In genomic region chr2:10408649-10409579, GRCh38 we compare ENCODE assay signal across 8 cellular contexts. TPM values are rescaled to one million over a fixed set of nuclear protein-coding genes. Genes with fewer than 3 reads are reported as not detected.
DNase-seq lines count a peak whose midpoint lies in the region; ATAC-seq and TF ChIP-seq lines count a peak whose summit lies in the region.

No MANE protein-coding gene starts in this region.

- peak overlapping the region in 1 of 2 donors; percentile 22 for H3K4me3 ChIP-seq in CD4-positive, alpha-beta memory T cell (ENCODE audit: low read length in 2 of 2)

- CTCF ChIA-PET in CD4-positive, alpha-beta memory T cell (lab: Charles Lee; ENCODE audit: partially characterized antibody), result interaction anchor here (0.6 to 11.4 kb wide), 68 partner anchors 7 to 343 kb away, joined by 3 to 208 read pairs (median 7); partner anchors contain the start of genes HPCAL1, ODC1 and RRM2
- CTCF ChIA-PET in activated CD8-positive, alpha-beta T cell treated with anti-CD3 and anti-CD28 coated beads for 36 hours (lab: Charles Lee), result interaction anchor here (0.6 to 6.6 kb wide), 65 partner anchors 9 to 426 kb away, joined by 3 to 135 read pairs (median 5); partner anchors contain the start of genes HPCAL1 and ODC1

- peaks cover 30 to 44% (median 33%) of the 10 kb centered on the region in 4 donors for H3K4me1 Mint-ChIP-seq in CD4-positive, alpha-beta memory T cell
- H3K4me1 Mint-ChIP-seq in activated CD8-positive, alpha-beta T cell treated with anti-CD3 and anti-CD28 coated beads for 36 hours (ENCODE audit: low read depth), result peaks cover 60% of the 10 kb centered on the region
- peaks cover 15% of the 10 kb centered on the region for H3K4me1 Mint-ChIP-seq in mesothelial cell of epicardium

- no peaks in the 10 kb centered on the region for H3K27me3 Mint-ChIP-seq in CD4-positive, alpha-beta memory T cell
- H3K27me3 Mint-ChIP-seq in activated CD8-positive, alpha-beta T cell treated with anti-CD3 and anti-CD28 coated beads for 36 hours, result no peaks in the 10 kb centered on the region
- no peaks in the 10 kb centered on the region for H3K27me3 Mint-ChIP-seq in mesothelial cell of epicardium (ENCODE audit: low read depth)

- peaks cover 14 to 18% of the 10 kb centered on the region in 2 donors for H3K36me3 Mint-ChIP-seq in CD4-positive, alpha-beta memory T cell
- peaks cover 52% of the 10 kb centered on the region for H3K36me3 Mint-ChIP-seq in activated CD8-positive, alpha-beta T cell treated with anti-CD3 and anti-CD28 coated beads for 36 hours (ENCODE audit: low read depth)
- H3K36me3 Mint-ChIP-seq in mesothelial cell of epicardium, result peaks cover 9% of the 10 kb centered on the region

- peak overlapping the region; percentile 48 for H3K27ac ChIP-seq in CD4-positive, alpha-beta memory T cell (ENCODE audit: low read depth, low read length)

- peaks cover 41% of the 10 kb centered on the region for H3K4me1 ChIP-seq in CD4-positive, alpha-beta memory T cell (ENCODE audit: insufficient read depth, low read length)

- peaks cover 14% of the 10 kb centered on the region for H3K36me3 ChIP-seq in CD4-positive, alpha-beta memory T cell (ENCODE audit: insufficient read depth, low read length)

- ATAC-seq in GM19452 (IDR thresholded peaks at IDR 0.05; ENCODE audit: unreplicated experiment) (peak; percentile 45), HG03571 (IDR thresholded peaks at IDR 0.05; ENCODE audit: unreplicated experiment) (peak; percentile 46)
- ATAC-seq in activated CD8-positive, alpha-beta T cell treated with anti-CD3 and anti-CD28 coated beads for 36 hours, result peak; percentile 69

- DNase-seq in CD4-positive, alpha-beta memory T cell, result peak; percentile 79 to 81 (median 80)
- DNase-seq in NCI-H82 (lab: John Stamatoyannopoulos, UW) (peak; percentile 93), mesothelial cell of epicardium (ENCODE audit: low spot score in 2 of 2, unreplicated experiment in 2 of 2) (peak; percentile 69 to 89)
- DNase-seq in activated CD8-positive, alpha-beta T cell treated with anti-CD3 and anti-CD28 coated beads for 36 hours, result peak; percentile 89
- DNase-seq in effector CD8-positive, alpha-beta T cell (lab: John Stamatoyannopoulos, UW), result peak; percentile 69
- peak; percentile 55 to 67 for DNase-seq in stimulated activated CD8-positive, alpha-beta memory T cell treated with anti-CD3 and anti-CD28 coated beads, Interleukin-2, amount 100 ng/mL, for 1 hour (ENCODE audit: low read depth in 2 of 2)

- H3K27me3 ChIP-seq in CD4-positive, alpha-beta memory T cell (ENCODE audit: insufficient read depth, low read length), result no peaks in the 10 kb centered on the region

- peak; percentile 97 for TF ChIP-seq CTCF in activated CD8-positive, alpha-beta T cell treated with anti-CD3 and anti-CD28 coated beads for 36 hours (IDR thresholded peaks at IDR 0.05)
- peak; percentile 92 for TF ChIP-seq CTCF in mesothelial cell of epicardium (IDR thresholded peaks at IDR 0.05; ENCODE audit: unreplicated experiment)

- POLR2A ChIA-PET in CD4-positive, alpha-beta memory T cell (lab: Charles Lee; ENCODE audit: partially characterized antibody), result interaction anchor here (0.6 to 5.8 kb wide), 16 partner anchors 26 to 285 kb away, joined by 3 to 83 read pairs (median 14); partner anchors contain the start of genes HPCAL1 and ODC1
- POLR2A ChIA-PET in activated CD8-positive, alpha-beta T cell treated with anti-CD3 and anti-CD28 coated beads for 36 hours (lab: Charles Lee), result interaction anchor here (0.6 to 4.3 kb wide), 20 partner anchors 20 to 468 kb away, joined by 3 to 30 read pairs (median 4); partner anchors contain the start of genes ODC1 and RRM2

- H3K9me3 ChIP-seq in CD4-positive, alpha-beta memory T cell (ENCODE audit: control insufficient read depth in 1 of 2, low read length in 2 of 2), result no peaks in the 10 kb centered on the region

- intact Hi-C loops in CD4-positive, alpha-beta memory T cell (cut with micrococcal nuclease), result loop anchor here (1.0 to 5.0 kb wide), 10 partner anchors 26 to 337 kb away; partner anchors contain the start of gene HPCAL1
- intact Hi-C loops in activated CD8-positive, alpha-beta T cell treated with anti-CD3 and anti-CD28 coated beads for 36 hours (cut with micrococcal nuclease), result loop anchor here (2.0 kb wide), 3 partner anchors 78 to 112 kb away; no protein-coding TSS in a partner anchor

- H3K27ac Mint-ChIP-seq in CD4-positive, alpha-beta memory T cell, result peak overlapping the region; percentile 83 to 97 (median 95)
- peak overlapping the region; percentile 94 for H3K27ac Mint-ChIP-seq in activated CD8-positive, alpha-beta T cell treated with anti-CD3 and anti-CD28 coated beads for 36 hours
- H3K27ac Mint-ChIP-seq in mesothelial cell of epicardium, result no peak overlapping the region

- no peaks in the 10 kb centered on the region for H3K9me3 Mint-ChIP-seq in CD4-positive, alpha-beta memory T cell
- H3K9me3 Mint-ChIP-seq in activated CD8-positive, alpha-beta T cell treated with anti-CD3 and anti-CD28 coated beads for 36 hours, result no peaks in the 10 kb centered on the region
- peaks cover 3% of the 10 kb centered on the region for H3K9me3 Mint-ChIP-seq in mesothelial cell of epicardium

- H3K4me3 Mint-ChIP-seq in CD4-positive, alpha-beta memory T cell, result peak overlapping the region; percentile 79 to 94 (median 86)
- H3K4me3 Mint-ChIP-seq in activated CD8-positive, alpha-beta T cell treated with anti-CD3 and anti-CD28 coated beads for 36 hours, result peak overlapping the region; percentile 57
- H3K4me3 Mint-ChIP-seq in mesothelial cell of epicardium, result no peak overlapping the region

RNA-seq across cellular contexts. Expression of gene ODC1, which starts 39.2 kb away (rescaled TPM):
- total RNA-seq in CD4-positive, alpha-beta memory T cell, result 10 to 100 TPM; 32.5 to 35.4 TPM
- 10 to 100 TPM; 54.3 to 63.5 TPM for polyA plus RNA-seq in CD4-positive, alpha-beta memory T cell
- total RNA-seq in activated CD8-positive, alpha-beta T cell treated with anti-CD3 and anti-CD28 coated beads for 36 hours, result 100 to 1,000 TPM; 180 to 181 TPM
- total RNA-seq in mesothelial cell of epicardium, result 138 to 148 TPM (median 148 TPM) in 3 replicates
